In genomic region chr17:3960764-3961163, GRCh38 we compare ENCODE assay signal across 10 cellular contexts. TPM values are rescaled to one million over a fixed set of nuclear protein-coding genes. Genes with fewer than 3 reads are reported as not detected.
A peak's percentile ranks its signal among the peaks of the same experiment; 100 is the strongest.
DNase-seq lines count a peak whose midpoint lies in the region; ATAC-seq, FAIRE-seq and TF ChIP-seq lines count a peak whose summit lies in the region.
"Had no signal": no experiment of that assay in that cellular context is flagged by ENCODE, and none has a peak within 500 bp of the region (broad histone marks: within the 10 kb centered on the region; RNA-seq: fewer than 3 reads in every experiment).

No MANE protein-coding gene starts in this region.

- TF ChIP-seq CTCF in Peyer's patch (IDR thresholded peaks at IDR 0.05) = no peak

- H3K27me3 ChIP-seq in Peyer's patch = no peaks in the 10 kb centered on the region

- H3K36me3 Mint-ChIP-seq in activated CD4-positive, alpha-beta T cell treated with anti-CD3 and anti-CD28 coated beads, Interleukin-2, amount 10 ng/mL, durations not matched to agents 24 days and 14 days (ENCODE audit: low read depth) = peaks cover 16% of the 10 kb centered on the region
- peaks cover 11 to 16% of the 10 kb centered on the region in 2 donors for H3K36me3 Mint-ChIP-seq in stimulated activated naive B cell treated with anti-CD40 and anti-IgM and Interleukin-4, amounts not matched to agents 10 μg/mL and 1 μg/mL and 100 μg/mL, for 72 hours

- intact Hi-C loops in activated CD4-positive, alpha-beta T cell treated with anti-CD3 and anti-CD28 coated beads, Interleukin-2, amount 10 ng/mL, durations not matched to agents 24 days and 14 days (cut with micrococcal nuclease) = loop anchor here (5.0 kb wide), 2 partner anchors 113 to 238 kb away; partner anchors contain the start of genes HASPIN and NCBP3

- peak overlapping the region; percentile 68 to 99 (median 82) for H3K27ac ChIP-seq in Peyer's patch
- H3K27ac ChIP-seq: SJSA1 had no signal

- peaks cover 57% of the 10 kb centered on the region for H3K4me1 Mint-ChIP-seq in activated CD4-positive, alpha-beta T cell treated with anti-CD3 and anti-CD28 coated beads, Interleukin-2, amount 10 ng/mL, durations not matched to agents 24 days and 14 days
- H3K4me1 Mint-ChIP-seq in stimulated activated naive B cell treated with anti-CD40 and anti-IgM and Interleukin-4, amounts not matched to agents 10 μg/mL and 1 μg/mL and 100 μg/mL, for 72 hours = peaks cover 68 to 87% of the 10 kb centered on the region in 2 donors

- DNase-seq in activated CD4-positive, alpha-beta T cell treated with anti-CD3 and anti-CD28 coated beads, Interleukin-2, amount 10 ng/mL, durations not matched to agents 24 days and 14 days = no peak
- no peak for DNase-seq in activated CD4-positive, alpha-beta T cell treated with anti-CD3 and anti-CD28 coated beads, Interleukin-2, amount 50 U/mL, for 48 hours
- DNase-seq in Peyer's patch (peak in 1 of 3 donors; percentile 73), fibroblast of peridontal ligament (ENCODE audit: extremely low read depth) (peak; percentile 27), NCI-H1048 (lab: John Stamatoyannopoulos, UW) (no peak), GM12892 (ENCODE audit: insufficient read length) (no peak), activated gamma-delta T cell treated with Interleukin-2 at 50 U/mL for 16 hours (no peak)
- DNase-seq in stimulated activated naive B cell treated with anti-CD40 and anti-IgM and Interleukin-4, amounts not matched to agents 10 μg/mL and 1 μg/mL and 100 μg/mL, for 72 hours = no peak
- DNase-seq: posterior cingulate gyrus had no signal

- no peak for ATAC-seq in stimulated activated naive B cell treated with anti-CD40 and anti-IgM and Interleukin-4, amounts not matched to agents 10 μg/mL and 1 μg/mL and 100 μg/mL, for 72 hours (replicated peaks)

- no peak for FAIRE-seq in GM12892 (lab: Jason Lieb, UNC)

- H3K4me1 ChIP-seq in Peyer's patch = peaks cover 0 to 68% (median 48%) of the 10 kb centered on the region in 4 donors

- H3K4me3 ChIP-seq in Peyer's patch = peak overlapping the region in 3 of 4 donors; percentile 10 to 98 (median 15)
- H3K4me3 ChIP-seq: SJSA1 had no signal

- peak overlapping the region; percentile 74 for H3K27ac Mint-ChIP-seq in activated CD4-positive, alpha-beta T cell treated with anti-CD3 and anti-CD28 coated beads, Interleukin-2, amount 10 ng/mL, durations not matched to agents 24 days and 14 days
- H3K27ac Mint-ChIP-seq in stimulated activated naive B cell treated with anti-CD40 and anti-IgM and Interleukin-4, amounts not matched to agents 10 μg/mL and 1 μg/mL and 100 μg/mL, for 72 hours = peak overlapping the region; percentile 87

- peak overlapping the region; percentile 41 for H3K4me3 Mint-ChIP-seq in activated CD4-positive, alpha-beta T cell treated with anti-CD3 and anti-CD28 coated beads, Interleukin-2, amount 10 ng/mL, durations not matched to agents 24 days and 14 days
- peak overlapping the region; percentile 82 to 85 for H3K4me3 Mint-ChIP-seq in stimulated activated naive B cell treated with anti-CD40 and anti-IgM and Interleukin-4, amounts not matched to agents 10 μg/mL and 1 μg/mL and 100 μg/mL, for 72 hours

- H3K9me3 Mint-ChIP-seq in activated CD4-positive, alpha-beta T cell treated with anti-CD3 and anti-CD28 coated beads, Interleukin-2, amount 10 ng/mL, durations not matched to agents 24 days and 14 days = no peaks in the 10 kb centered on the region
- H3K9me3 Mint-ChIP-seq in stimulated activated naive B cell treated with anti-CD40 and anti-IgM and Interleukin-4, amounts not matched to agents 10 μg/mL and 1 μg/mL and 100 μg/mL, for 72 hours = no peaks in the 10 kb centered on the region

- TF ChIP-seq POLR2A in Peyer's patch (IDR thresholded peaks at IDR 0.05) = no peak
- TF ChIP-seq POLR2A in GM12892 (IDR thresholded peaks at IDR 0.05; ENCODE audit: low read depth, low read length) = no peak

- no peaks in the 10 kb centered on the region for H3K27me3 Mint-ChIP-seq in activated CD4-positive, alpha-beta T cell treated with anti-CD3 and anti-CD28 coated beads, Interleukin-2, amount 10 ng/mL, durations not matched to agents 24 days and 14 days
- no peaks in the 10 kb centered on the region for H3K27me3 Mint-ChIP-seq in stimulated activated naive B cell treated with anti-CD40 and anti-IgM and Interleukin-4, amounts not matched to agents 10 μg/mL and 1 μg/mL and 100 μg/mL, for 72 hours

- peaks cover 0 to 10% (median 0%) of the 10 kb centered on the region in 3 donors for H3K36me3 ChIP-seq in Peyer's patch
- H3K36me3 ChIP-seq: SJSA1 had no signal

- H3K9me3 ChIP-seq in Peyer's patch = no peaks in the 10 kb centered on the region
- H3K9me3 ChIP-seq: SJSA1 had no signal

RNA-seq across cellular contexts. Expression of gene ATP2A3, which starts 3.5 kb away (rescaled TPM):
- total RNA-seq in activated CD4-positive, alpha-beta T cell treated with anti-CD3 and anti-CD28 coated beads, Interleukin-2, amount 10 ng/mL, durations not matched to agents 24 days and 14 days = 107 and 110 TPM in 2 replicates
- 100 to 1,000 TPM in 2 of 4 donors, 10 to 100 TPM in 2; 78.6 to 231 (median 112) TPM for total RNA-seq in Peyer's patch
- 17.1 TPM for polyA plus RNA-seq in GM12892 (2012; ENCODE audit: missing spikeins)

RNA-seq across cellular contexts. Expression of gene P2RX1, which starts 44.5 kb away (rescaled TPM):
- total RNA-seq in activated CD4-positive, alpha-beta T cell treated with anti-CD3 and anti-CD28 coated beads, Interleukin-2, amount 10 ng/mL, durations not matched to agents 24 days and 14 days = 0.47 and 0.78 TPM in 2 replicates
- total RNA-seq in Peyer's patch = 10 to 100 TPM in 1 of 4 donors, 1 to 10 TPM in 2, under 1 TPM in 1; 0.88 to 27.2 (median 4.3) TPM
- polyA plus RNA-seq in GM12892 (2012; ENCODE audit: missing spikeins) = 0.87 TPM
